ENCODE assay signal across 8 cellular contexts in the genomic region with DNA sequence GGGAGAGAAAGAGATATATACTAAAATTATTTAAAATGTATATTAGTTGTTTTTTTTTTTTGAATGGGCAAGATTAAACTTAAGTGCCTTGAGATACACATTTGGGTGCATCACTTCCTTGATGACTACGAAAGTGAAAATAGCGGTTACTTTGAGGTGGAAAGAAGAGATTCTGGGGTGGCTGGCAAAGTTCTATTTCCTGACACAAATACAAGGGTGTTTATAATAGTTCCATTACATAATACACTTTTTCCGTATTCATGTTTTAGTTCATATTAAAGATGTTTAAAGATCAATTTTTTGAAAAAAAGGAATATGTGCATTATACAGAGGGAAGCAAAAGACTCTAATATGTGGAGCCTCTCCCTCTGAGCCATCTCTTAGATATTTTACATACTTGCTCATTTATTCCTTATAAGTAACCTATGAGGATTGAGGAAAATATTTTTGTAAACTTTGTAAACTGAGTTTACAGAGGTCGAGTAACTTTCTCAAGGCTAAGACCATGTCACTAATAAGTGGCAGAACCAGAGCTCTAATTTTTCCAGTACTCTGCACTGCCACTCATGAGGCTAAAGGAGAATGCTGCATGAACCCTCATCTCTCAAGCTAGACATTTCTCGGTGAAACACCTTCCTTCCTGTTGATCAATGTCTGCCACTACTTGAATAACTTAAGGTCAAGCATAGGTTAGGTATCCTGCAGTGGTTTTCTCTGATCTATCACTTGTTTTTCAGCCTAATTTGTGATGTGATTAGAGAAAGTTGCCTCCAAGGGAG. TPM values are rescaled to one million over a fixed set of nuclear protein-coding genes. Genes with fewer than 3 reads are reported as not detected.
DNase-seq lines count a peak whose midpoint lies in the region; ATAC-seq, FAIRE-seq and TF ChIP-seq lines count a peak whose summit lies in the region.

No MANE protein-coding gene starts in this region.

- SMC1A ChIA-PET in GM12878 (lab: Charles Lee; ENCODE audit: uncharacterized antibody, unreplicated experiment): interaction anchor here (0.7 to 10.6 kb wide), 20 partner anchors 10 to 189 kb away, joined by 3 to 85 read pairs (median 5); a partner anchor contains a TSS

- in situ Hi-C loops in GM13977 (cut with MboI; ENCODE audit: low pct_unique_long_range_greater_than_20kb, low sequenced_read_pairs, unreplicated experiment): no loop called here
- in situ Hi-C loops in GM12878 (cut with MboI): no loop called here

- no peaks in the 10 kb centered on the region for H3K9me3 Mint-ChIP-seq in endothelial cell (ENCODE audit: unreplicated experiment)

- TF ChIP-seq EP300 in GM12878 (IDR thresholded peaks at IDR 0.05; ENCODE audit: borderline replicate concordance in 1 of 2, control insufficient read depth in 1 of 2, low read depth in 2 of 2, low read length in 2 of 2) (peak in 1 of 2 experiments; percentile 87; a peak in 2 of 4 replicates), esophagus muscularis mucosa (IDR thresholded peaks at IDR 0.05) (no peak)

- H3K4me1 Mint-ChIP-seq in endothelial cell (ENCODE audit: unreplicated experiment): peaks cover 3% of the 10 kb centered on the region

- CTCF ChIA-PET in GM12878 (lab: Yijun Ruan, JAX): interaction anchor here (0.8 to 2.0 kb wide), 8 partner anchors 11 to 201 kb away, joined by 3 to 9 read pairs (median 3); no protein-coding TSS in a partner anchor

- TF ChIP-seq CTCF in GM13977 (IDR thresholded peaks at IDR 0.05; ENCODE audit: extremely low read depth, insufficient read depth, missing control alignments) (no peak), GM12878 (IDR thresholded peaks at IDR 0.05 in 2 of 3, conservative IDR thresholded peaks at IDR 0.05 in 1 of 3; ENCODE audit: control insufficient read depth in 2 of 3, extremely low read depth in 1 of 3, insufficient read depth in 1 of 3, low read depth in 3 of 3, low read length in 3 of 3) (no peak), endothelial cell (IDR thresholded peaks at IDR 0.05; ENCODE audit: unreplicated experiment) (no peak), esophagus muscularis mucosa (IDR thresholded peaks at IDR 0.05) (no peak)

- H3K4me2 ChIP-seq in GM12878 (ENCODE audit: control insufficient read depth, insufficient read depth): peak overlapping the region; percentile 79

- H3K27me3 ChIP-seq in GM12878 (replicated peaks in 1 of 2; ENCODE audit: control insufficient read depth in 2 of 2, insufficient read depth in 2 of 2, low read length in 1 of 2): no peaks in the 10 kb centered on the region
- no peaks in the 10 kb centered on the region for H3K27me3 ChIP-seq in esophagus muscularis mucosa

- ATAC-seq in GM19468 (IDR thresholded peaks at IDR 0.05; ENCODE audit: extremely low read depth, unreplicated experiment) (peak; percentile 83), HG03439 (IDR thresholded peaks at IDR 0.05; ENCODE audit: unreplicated experiment) (peak; percentile 81), GM12878 (peak; percentile 93), Right ventricle myocardium inferior (no peak)

- intact Hi-C loops in GM12878 (cut with micrococcal nuclease; ENCODE audit: unreplicated experiment): loop anchor here (1.0 kb wide), 1 partner anchor 9 kb away; no protein-coding TSS in a partner anchor
- intact Hi-C loops in Right ventricle myocardium inferior (cut with DNase I): no loop called here
- intact Hi-C loops in esophagus muscularis mucosa (cut with DNase I): no loop called here

- 11% methylated on average over 5 of the region's 5 CpGs for WGBS in GM12878 (ENCODE audit: insufficient coverage, insufficient replicate concordance, low lambda C conversion rate, missing lambda C conversion rate)
- WGBS in esophagus muscularis mucosa: 65% methylated on average over 5 of the region's 5 CpGs

- TF ChIP-seq POLR2A in GM12878 (IDR thresholded peaks at IDR 0.05; ENCODE audit: low read depth, low read length): no peak
- no peak for TF ChIP-seq POLR2A in esophagus muscularis mucosa (IDR thresholded peaks at IDR 0.05; ENCODE audit: low read depth)

- H3K9ac ChIP-seq in GM12878 (ENCODE audit: control insufficient read depth, insufficient read depth, low read length): no peak overlapping the region

- H3K27me3 Mint-ChIP-seq in endothelial cell (ENCODE audit: unreplicated experiment): no peaks in the 10 kb centered on the region

- H2AFZ ChIP-seq in GM12878 (ENCODE audit: control insufficient read depth, low read depth, low read length): no peak overlapping the region; the same call in 1 of the 2 replicates

- H3K9me3 ChIP-seq in GM12878 (replicated peaks; ENCODE audit: control insufficient read depth, insufficient read depth, low read length) (peaks cover 3% of the 10 kb centered on the region; the same call in 1 of the 3 replicates), esophagus muscularis mucosa (no peaks in the 10 kb centered on the region)

- H4K20me1 ChIP-seq in GM12878 (ENCODE audit: control insufficient read depth, insufficient read depth): no peaks in the 10 kb centered on the region

- POLR2A ChIA-PET in GM12878 (lab: Charles Lee): interaction anchor here (0.5 to 3.8 kb wide), 12 partner anchors 10 to 111 kb away, joined by 3 to 25 read pairs (median 4); a partner anchor contains a TSS

- RAD21 ChIA-PET in GM12878 (lab: Charles Lee; ENCODE audit: unreplicated experiment): interaction anchor here (0.6 to 2.9 kb wide), 16 partner anchors 9 to 189 kb away, joined by 3 to 16 read pairs (median 4); no protein-coding TSS in a partner anchor

- H3K27ac ChIP-seq in GM12878 (ENCODE audit: control insufficient read depth, insufficient read depth) (peak overlapping the region; percentile 72), esophagus muscularis mucosa (replicated peaks in 1 of 4) (no peak overlapping the region)

- peak; percentile 24 for DNase-seq in GM13977 (ENCODE audit: low spot score)
- DNase-seq in GM12878 (ENCODE audit: low read depth, low spot score): peak; percentile 65
- DNase-seq in Right ventricle myocardium inferior (ENCODE audit: missing footprints): no peak
- no peak for DNase-seq in endothelial cell (ENCODE audit: low spot score)
- no peak for DNase-seq in SK-N-DZ (ENCODE audit: low spot score)
- DNase-seq in esophagus muscularis mucosa (ENCODE audit: extremely low spot score): no peak

- H3K27ac Mint-ChIP-seq in endothelial cell (ENCODE audit: unreplicated experiment): no peak overlapping the region

- no peak for TF ChIP-seq RAD21 in GM12878 (IDR thresholded peaks at IDR 0.05; ENCODE audit: insufficient read depth, low read depth, low read length)

- H3K4me3 Mint-ChIP-seq in endothelial cell (ENCODE audit: unreplicated experiment): no peak overlapping the region

- H3K4me3 ChIP-seq in GM12878 (peak overlapping the region; percentile 3; the same call in 1 of the 2 replicates), esophagus muscularis mucosa (no peak overlapping the region)

- peaks cover 17% of the 10 kb centered on the region for H3K4me1 ChIP-seq in GM12878 (ENCODE audit: control insufficient read depth, insufficient read depth, low read length)
- no peaks in the 10 kb centered on the region for H3K4me1 ChIP-seq in esophagus muscularis mucosa

- peak; percentile 18 for FAIRE-seq in GM12878 (lab: Jason Lieb, UNC)

- no TSS peak for BruUV-seq in GM12878 (replicated peaks; lab: Mats Ljungman, UMichigan)

- H3K36me3 ChIP-seq in GM12878 (ENCODE audit: control insufficient read depth in 2 of 2, insufficient read depth in 2 of 2, low read length in 1 of 2) (no peaks in the 10 kb centered on the region), esophagus muscularis mucosa (no peaks in the 10 kb centered on the region)

- H3K79me2 ChIP-seq in GM12878 (ENCODE audit: control insufficient read depth, insufficient read depth, low read length): no peaks in the 10 kb centered on the region

- H3K36me3 Mint-ChIP-seq in endothelial cell (ENCODE audit: low read depth, unreplicated experiment): no peaks in the 10 kb centered on the region

RNA-seq across cellular contexts. Expression of a gene that starts 58.7 kb away (rescaled TPM):
- 6.3 and 6.5 TPM in 2 replicates for total RNA-seq in GM12878 (2013; cell fraction: nucleolus; rRNA removed)
- total RNA-seq in GM12878 (2014; rRNA removed): 12.3 and 13.9 TPM in 2 replicates
- total RNA-seq in GM12878 (2014; rRNA removed; fragmentation: Illumina TruSeq; extraction: Trizol): 13.1 and 13.6 TPM in 2 replicates
- 10.3 and 14.2 TPM in 2 replicates for total RNA-seq in GM12878 (2021)
- 1.8 TPM for polyA plus RNA-seq in GM12878 (2011; ENCODE audit: low read depth)
- polyA plus RNA-seq in GM12878 (2011; rRNA removed): 14.7 and 19.6 TPM in 2 replicates
- 7.5 and 8.4 TPM in 2 replicates for polyA plus RNA-seq in GM12878 (2011; cell fraction: cytosol; rRNA removed)
- polyA plus RNA-seq in GM12878 (2011; cell fraction: nucleus; rRNA removed): 6.2 and 6.7 TPM in 2 replicates
- polyA plus RNA-seq in GM12878 (2012): 2.3 and 3.4 TPM in 2 replicates
- 15.4 and 20.6 TPM in 2 replicates for polyA plus RNA-seq in GM12878 (2014; fragmentation: Illumina TruSeq; extraction: Trizol)
- polyA plus RNA-seq in GM12878 (2014; fragmentation: Nextera tagmentation; extraction: Ambion mirVana): 1 to 10 TPM; 6.9 to 7.0 TPM
- polyA plus RNA-seq in GM12878 (2014; rRNA removed): 7.2 and 8.8 TPM in 2 replicates
- polyA plus RNA-seq in GM12878 (2016; fragmentation: Nextera tagmentation; extraction: Ambion mirVana): 10 to 100 TPM; 22.6 to 27.8 TPM
- polyA minus RNA-seq in GM12878 (2011; rRNA and poly(A)+ RNA removed): 10.8 and 14.1 TPM in 2 replicates
- 4.0 and 4.9 TPM in 2 replicates for polyA minus RNA-seq in GM12878 (2011; cell fraction: cytosol; rRNA and poly(A)+ RNA removed)
- polyA minus RNA-seq in GM12878 (2011; cell fraction: nucleus; rRNA and poly(A)+ RNA removed): 3.4 and 6.8 TPM in 2 replicates
- total RNA-seq in Right ventricle myocardium inferior: 0.95 TPM
- 11.2 TPM for total RNA-seq in endothelial cell (ENCODE audit: unreplicated experiment)
- polyA plus RNA-seq in SK-N-DZ (2014; cell fraction: cytosol; rRNA removed): 33.3 and 35.6 TPM in 2 replicates
- 19.6 and 29.7 TPM in 2 replicates for polyA plus RNA-seq in SK-N-DZ (2014; cell fraction: nucleus; rRNA removed)
- total RNA-seq in esophagus muscularis mucosa: 1 to 10 TPM in 1 of 4 donors, under 1 TPM in 2, not detected in 1; 0.17 to 1.6 (median 0.52) TPM

RNA-seq across cellular contexts. Expression of a gene that starts 60.0 kb away (rescaled TPM):
- 32.3 and 37.1 TPM in 2 replicates for total RNA-seq in GM12878 (2013; cell fraction: nucleolus; rRNA removed)
- total RNA-seq in GM12878 (2014; rRNA removed): 16.1 and 18.3 TPM in 2 replicates
- total RNA-seq in GM12878 (2014; rRNA removed; fragmentation: Illumina TruSeq; extraction: Trizol): 19.4 and 20.2 TPM in 2 replicates
- total RNA-seq in GM12878 (2021): 20.6 and 21.5 TPM in 2 replicates
- 16.8 TPM for polyA plus RNA-seq in GM12878 (2011; ENCODE audit: low read depth)
- polyA plus RNA-seq in GM12878 (2011; rRNA removed): 43.6 and 55.5 TPM in 2 replicates
- polyA plus RNA-seq in GM12878 (2011; cell fraction: cytosol; rRNA removed): 23.9 and 33.0 TPM in 2 replicates
- 12.0 and 17.6 TPM in 2 replicates for polyA plus RNA-seq in GM12878 (2011; cell fraction: nucleus; rRNA removed)
- polyA plus RNA-seq in GM12878 (2012): 18.7 and 20.6 TPM in 2 replicates
- polyA plus RNA-seq in GM12878 (2014; fragmentation: Illumina TruSeq; extraction: Trizol): 26.9 and 30.4 TPM in 2 replicates
- 10 to 100 TPM; 21.5 to 25.3 TPM for polyA plus RNA-seq in GM12878 (2014; fragmentation: Nextera tagmentation; extraction: Ambion mirVana)
- polyA plus RNA-seq in GM12878 (2014; rRNA removed): 14.2 and 15.4 TPM in 2 replicates
- 10 to 100 TPM; 14.9 to 15.4 TPM for polyA plus RNA-seq in GM12878 (2016; fragmentation: Nextera tagmentation; extraction: Ambion mirVana)
- polyA minus RNA-seq in GM12878 (2011; rRNA and poly(A)+ RNA removed): 30.4 and 38.0 TPM in 2 replicates
- 14.4 and 14.9 TPM in 2 replicates for polyA minus RNA-seq in GM12878 (2011; cell fraction: cytosol; rRNA and poly(A)+ RNA removed)
- polyA minus RNA-seq in GM12878 (2011; cell fraction: nucleus; rRNA and poly(A)+ RNA removed): 8.8 and 12.3 TPM in 2 replicates
- total RNA-seq in Right ventricle myocardium inferior: 43.4 TPM
- 445 TPM for total RNA-seq in endothelial cell (ENCODE audit: unreplicated experiment)
- polyA plus RNA-seq in SK-N-DZ (2014; cell fraction: cytosol; rRNA removed): 40.7 and 44.6 TPM in 2 replicates
- 16.7 and 21.8 TPM in 2 replicates for polyA plus RNA-seq in SK-N-DZ (2014; cell fraction: nucleus; rRNA removed)
- total RNA-seq in esophagus muscularis mucosa: 10 to 100 TPM; 29.1 to 46.2 (median 35.0) TPM

Comparison
In these comparisons a context has a peak if more than half of its experiments do, and no peak if none do; other contexts are left out.
1. DNase-seq: peak in GM13977 (single experiment) and GM12878 (single experiment); none in Right ventricle myocardium inferior (single experiment), endothelial cell (single experiment), SK-N-DZ (single experiment) and esophagus muscularis mucosa (single experiment).